In genomic region chr4:88539322-88540068, GRCh38 we compare ENCODE assay signal across 8 cellular contexts. TPM values are rescaled to one million over a fixed set of nuclear protein-coding genes. Genes with fewer than 3 reads are reported as not detected.
DNase-seq lines count a peak whose midpoint lies in the region; ATAC-seq and TF ChIP-seq lines count a peak whose summit lies in the region.
"Not testable (repeated sequence)": the region's sequence is repeated elsewhere in the genome, so short reads cannot be mapped to it uniquely, and the experiment has no call there.

No MANE protein-coding gene starts in this region.

- not testable (repeated sequence) for H3K9me3 ChIP-seq in endodermal cell (ENCODE audit: control insufficient read depth, low read length); right lobe of liver

- intact Hi-C loops in activated T-helper 2 cell treated with anti-CD3 and anti-CD28 coated beads, Interferon-gamma antibody, Interleukin-2, Interleukin-4, amounts not matched to agents 10 μg/mL and 5 μg/mL and 100 μg/mL, durations not matched to agents 14 hours and 24 hours and 36 hours (cut with micrococcal nuclease), result loop anchor here (1.0 to 5.0 kb wide), 2 partner anchors 120 to 253 kb away; no protein-coding TSS in a partner anchor
- intact Hi-C loops in right lobe of liver (cut with DNase I), result loop anchor here in 1 of 2 donors (10.0 kb wide), 1 partner anchor 115 kb away; no protein-coding TSS in a partner anchor

- H3K4me1 Mint-ChIP-seq in activated T-helper 2 cell treated with anti-CD3 and anti-CD28 coated beads, Interferon-gamma antibody, Interleukin-2, Interleukin-4, amounts not matched to agents 10 μg/mL and 5 μg/mL and 100 μg/mL, durations not matched to agents 14 hours and 24 hours and 36 hours (ENCODE audit: low read depth), result peaks cover 11% of the 10 kb centered on the region
- not testable (repeated sequence) for H3K4me1 Mint-ChIP-seq in endodermal cell; type B pancreatic cell (ENCODE audit: unreplicated experiment)

- not testable (repeated sequence) for H3K9ac ChIP-seq in endodermal cell (ENCODE audit: extremely low read depth, low read length, poor library complexity, severe bottlenecking)

- not testable (repeated sequence) for TF ChIP-seq POLR2A in NB4 (IDR thresholded peaks at IDR 0.05; ENCODE audit: extremely low read depth, insufficient read length); right lobe of liver (IDR thresholded peaks at IDR 0.05)

- DNase-seq in ELR (ENCODE audit: low read depth) (peak; percentile 59), NB4 (ENCODE audit: low read depth) (peak; percentile 59), T-helper 22 cell (ENCODE audit: low read depth) (peak; percentile 35), endodermal cell (peak; percentile 91), right lobe of liver (peak; percentile 73 to 77 (median 74)), type B pancreatic cell (ENCODE audit: extremely low spot score, unreplicated experiment) (peak; percentile 73)
- peak; percentile 56 for DNase-seq in activated T-helper 2 cell treated with anti-CD3 and anti-CD28 coated beads, Interferon-gamma antibody, Interleukin-2, Interleukin-4, amounts not matched to agents 10 μg/mL and 5 μg/mL and 100 μg/mL, durations not matched to agents 14 hours and 24 hours and 36 hours (ENCODE audit: low spot score)
- DNase-seq in stimulated activated CD4-positive, alpha-beta T cell treated with anti-CD3 and anti-CD28 coated beads, Interleukin-12 subunit alpha, Interleukin-12 subunit beta, amount 100 ng/mL, for 48 hours (ENCODE audit: low read depth in 2 of 3, low spot score in 1 of 3), result peak; percentile 65 to 76 (median 68)

- not testable (repeated sequence) for H3K27ac Mint-ChIP-seq in activated T-helper 2 cell treated with anti-CD3 and anti-CD28 coated beads, Interferon-gamma antibody, Interleukin-2, Interleukin-4, amounts not matched to agents 10 μg/mL and 5 μg/mL and 100 μg/mL, durations not matched to agents 14 hours and 24 hours and 36 hours; endodermal cell; type B pancreatic cell

- H3K27me3 Mint-ChIP-seq in activated T-helper 2 cell treated with anti-CD3 and anti-CD28 coated beads, Interferon-gamma antibody, Interleukin-2, Interleukin-4, amounts not matched to agents 10 μg/mL and 5 μg/mL and 100 μg/mL, durations not matched to agents 14 hours and 24 hours and 36 hours (ENCODE audit: low read depth), result peaks cover 19% of the 10 kb centered on the region
- H3K27me3 Mint-ChIP-seq in endodermal cell (ENCODE audit: insufficient read depth); type B pancreatic cell: not testable (repeated sequence)

- not testable (repeated sequence) for H3K4me3 Mint-ChIP-seq in activated T-helper 2 cell treated with anti-CD3 and anti-CD28 coated beads, Interferon-gamma antibody, Interleukin-2, Interleukin-4, amounts not matched to agents 10 μg/mL and 5 μg/mL and 100 μg/mL, durations not matched to agents 14 hours and 24 hours and 36 hours (ENCODE audit: low read depth); endodermal cell; type B pancreatic cell

- not testable (repeated sequence) for H3K4me1 ChIP-seq in endodermal cell (ENCODE audit: control insufficient read depth, insufficient read depth, low read length); right lobe of liver

- H3K4me3 ChIP-seq in NB4 (ENCODE audit: low read depth, low read length); endodermal cell (ENCODE audit: low read length); right lobe of liver: not testable (repeated sequence)

- not testable (repeated sequence) for H3K36me3 ChIP-seq in endodermal cell (ENCODE audit: control insufficient read depth, insufficient read depth, low read length); right lobe of liver

- not testable (repeated sequence) for H3K27me3 ChIP-seq in endodermal cell (ENCODE audit: control insufficient read depth, insufficient read depth, low read length, poor library complexity, severe bottlenecking); right lobe of liver

- not testable (repeated sequence) for H3K36me3 Mint-ChIP-seq in activated T-helper 2 cell treated with anti-CD3 and anti-CD28 coated beads, Interferon-gamma antibody, Interleukin-2, Interleukin-4, amounts not matched to agents 10 μg/mL and 5 μg/mL and 100 μg/mL, durations not matched to agents 14 hours and 24 hours and 36 hours (ENCODE audit: low read depth); endodermal cell (ENCODE audit: low read depth); type B pancreatic cell

- TF ChIP-seq CTCF in NB4 (IDR thresholded peaks at IDR 0.05; ENCODE audit: low read depth, low read length) (peak; percentile 48), endodermal cell (conservative IDR thresholded peaks at IDR 0.05) (peak; percentile 92), right lobe of liver (IDR thresholded peaks at IDR 0.05) (peak; percentile 68 to 80 (median 74)), type B pancreatic cell (conservative IDR thresholded peaks at IDR 0.05) (peak; percentile 74)

- 58 to 64% methylated on average over 5 to 9 of the region's 9 CpGs for WGBS in endodermal cell (ENCODE audit: insufficient coverage in 1 of 2, insufficient read length in 1 of 2), 2 experiments
- WGBS in right lobe of liver (ENCODE audit: insufficient coverage, low coverage, low lambda C conversion rate, missing lambda C conversion rate), result 50% methylated on average over 2 of the region's 9 CpGs

- ATAC-seq in right lobe of liver, result not testable (repeated sequence)

- not testable (repeated sequence) for H3K27ac ChIP-seq in endodermal cell (ENCODE audit: low read depth, low read length); right lobe of liver

- H3K9me3 Mint-ChIP-seq in activated T-helper 2 cell treated with anti-CD3 and anti-CD28 coated beads, Interferon-gamma antibody, Interleukin-2, Interleukin-4, amounts not matched to agents 10 μg/mL and 5 μg/mL and 100 μg/mL, durations not matched to agents 14 hours and 24 hours and 36 hours; endodermal cell; type B pancreatic cell: not testable (repeated sequence)

RNA-seq across cellular contexts. Expression of gene PYURF, which starts 15.9 kb away (rescaled TPM):
- total RNA-seq in activated T-helper 2 cell treated with anti-CD3 and anti-CD28 coated beads, Interferon-gamma antibody, Interleukin-2, Interleukin-4, amounts not matched to agents 10 μg/mL and 5 μg/mL and 100 μg/mL, durations not matched to agents 14 hours and 24 hours and 36 hours, result 51.2 and 52.8 TPM in 2 replicates
- 10 to 100 TPM; 47.8 to 58.3 TPM for total RNA-seq in endodermal cell
- 82.1 TPM for polyA plus RNA-seq in endodermal cell (2013, experiment 1 of 2)
- 79.4 TPM for polyA plus RNA-seq in endodermal cell (2013, experiment 2 of 2)
- 10 to 100 TPM; 32.2 to 53.8 (median 44.7) TPM for total RNA-seq in right lobe of liver
- 58.6 and 63.7 TPM in 2 replicates for total RNA-seq in type B pancreatic cell (ENCODE audit: low replicate concordance)

RNA-seq across cellular contexts. Expression of gene HERC3, which starts 52.8 kb away (rescaled TPM):
- total RNA-seq in activated T-helper 2 cell treated with anti-CD3 and anti-CD28 coated beads, Interferon-gamma antibody, Interleukin-2, Interleukin-4, amounts not matched to agents 10 μg/mL and 5 μg/mL and 100 μg/mL, durations not matched to agents 14 hours and 24 hours and 36 hours, result 18.9 and 22.1 TPM in 2 replicates
- total RNA-seq in endodermal cell (1 to 10 TPM; 4.4 to 5.9 TPM), right lobe of liver (10 to 100 TPM in 4 of 6 experiments, 1 to 10 TPM in 2; 7.2 to 15.3 (median 10.9) TPM), type B pancreatic cell (ENCODE audit: low replicate concordance) (13.3 and 14.1 TPM in 2 replicates)
- 5.5 TPM for polyA plus RNA-seq in endodermal cell (2013, experiment 1 of 2)
- polyA plus RNA-seq in endodermal cell (2013, experiment 2 of 2), result 5.8 TPM

Comparison
In these comparisons a context has a peak if more than half of its experiments do, and no peak if none do; other contexts are left out.
1. DNase-seq: peak in every context shown above with its lines; median percentile 91 in endodermal cell; 74 in right lobe of liver; 73 in type B pancreatic cell; 68 in stimulated activated CD4-positive, alpha-beta T cell treated with anti-CD3 and anti-CD28 coated beads, Interleukin-12 subunit alpha, Interleukin-12 subunit beta, amount 100 ng/mL, for 48 hours; 59 in ELR; 59 in NB4; 56 in activated T-helper 2 cell treated with anti-CD3 and anti-CD28 coated beads, Interferon-gamma antibody, Interleukin-2, Interleukin-4, amounts not matched to agents 10 μg/mL and 5 μg/mL and 100 μg/mL, durations not matched to agents 14 hours and 24 hours and 36 hours; 35 in T-helper 22 cell.